21 cellular contexts compared by ENCODE assay signal in genomic region chr14:36617824-36618223, GRCh38. TPM values are rescaled to one million over a fixed set of nuclear protein-coding genes. Genes with fewer than 3 reads are reported as not detected.
A peak's percentile ranks its signal among the peaks of the same experiment; 100 is the strongest.
DNase-seq lines count a peak whose midpoint lies in the region; ATAC-seq and TF ChIP-seq lines count a peak whose summit lies in the region.
"Had no signal": no experiment of that assay in that cellular context is flagged by ENCODE, and none has a peak within 500 bp of the region (broad histone marks: within the 10 kb centered on the region; RNA-seq: fewer than 3 reads in every experiment).

No MANE protein-coding gene starts in this region.

- peaks cover 12% of the 10 kb centered on the region; the same call in 1 of the 2 replicates for H3K27me3 Mint-ChIP-seq in WTC11 (ENCODE audit: low read depth)
- no peaks in the 10 kb centered on the region for H3K27me3 Mint-ChIP-seq in stimulated activated memory B cell treated with anti-CD40 and anti-IgM and Interleukin-4, amounts not matched to agents 10 μg/mL and 1 μg/mL and 100 μg/mL, for 72 hours

- CTCF ChIA-PET in WTC11 (lab: Charles Lee) = interaction anchor here (0.7 to 1.6 kb wide), 7 partner anchors 12 to 548 kb away, joined by 3 to 8 read pairs (median 4); no protein-coding TSS in a partner anchor

- H3K4me3 ChIP-seq in testis = no peak overlapping the region
- H3K4me3 ChIP-seq: GM12878 had no signal

- H3K4me3 Mint-ChIP-seq in WTC11 = no peak overlapping the region
- H3K4me3 Mint-ChIP-seq in stimulated activated memory B cell treated with anti-CD40 and anti-IgM and Interleukin-4, amounts not matched to agents 10 μg/mL and 1 μg/mL and 100 μg/mL, for 72 hours = no peak overlapping the region
- H3K4me3 Mint-ChIP-seq: CD8-positive, alpha-beta memory T cell had no signal

- no peak overlapping the region for H3K27ac ChIP-seq in testis

- no peaks in the 10 kb centered on the region for H3K27me3 ChIP-seq in testis

- H3K4me1 ChIP-seq in testis = no peaks in the 10 kb centered on the region

- TF ChIP-seq POLR2A in testis (IDR thresholded peaks at IDR 0.05) = no peak

- H3K27ac Mint-ChIP-seq in WTC11 = no peak overlapping the region
- H3K27ac Mint-ChIP-seq in stimulated activated memory B cell treated with anti-CD40 and anti-IgM and Interleukin-4, amounts not matched to agents 10 μg/mL and 1 μg/mL and 100 μg/mL, for 72 hours = no peak overlapping the region
- H3K27ac Mint-ChIP-seq: CD8-positive, alpha-beta memory T cell had no signal

- POLR2A ChIA-PET in WTC11 (lab: Charles Lee) = no interaction called here

- peak; percentile 34; the same call in 1 of the 2 replicates for ATAC-seq in WTC11
- ATAC-seq in stimulated activated memory B cell treated with anti-CD40 and anti-IgM and Interleukin-4, amounts not matched to agents 10 μg/mL and 1 μg/mL and 100 μg/mL, for 72 hours = peak; percentile 34
- no peak for ATAC-seq in GM19467 (IDR thresholded peaks at IDR 0.05; ENCODE audit: unreplicated experiment)
- ATAC-seq in GM21786 (IDR thresholded peaks at IDR 0.05; ENCODE audit: unreplicated experiment) = no peak
- ATAC-seq: GM12878, Right ventricle myocardium inferior had no signal

- 80 to 93% methylated on average over 2 to 5 of the region's 5 CpGs for WGBS in testis, 2 donors

- H3K4me1 Mint-ChIP-seq in WTC11 = no peaks in the 10 kb centered on the region
- H3K4me1 Mint-ChIP-seq in stimulated activated memory B cell treated with anti-CD40 and anti-IgM and Interleukin-4, amounts not matched to agents 10 μg/mL and 1 μg/mL and 100 μg/mL, for 72 hours = no peaks in the 10 kb centered on the region
- H3K4me1 Mint-ChIP-seq: CD8-positive, alpha-beta memory T cell had no signal

- H3K9me3 Mint-ChIP-seq in WTC11 = peaks cover 27% of the 10 kb centered on the region
- H3K9me3 Mint-ChIP-seq in stimulated activated memory B cell treated with anti-CD40 and anti-IgM and Interleukin-4, amounts not matched to agents 10 μg/mL and 1 μg/mL and 100 μg/mL, for 72 hours = peaks cover 5% of the 10 kb centered on the region

- H3K36me3 Mint-ChIP-seq in WTC11 = no peaks in the 10 kb centered on the region
- H3K36me3 Mint-ChIP-seq in stimulated activated memory B cell treated with anti-CD40 and anti-IgM and Interleukin-4, amounts not matched to agents 10 μg/mL and 1 μg/mL and 100 μg/mL, for 72 hours = no peaks in the 10 kb centered on the region
- H3K36me3 Mint-ChIP-seq: CD8-positive, alpha-beta memory T cell had no signal

- intact Hi-C loops in testis (cut with DNase I; ENCODE audit: low total_unique reads) = no loop called here

- DNase-seq in DMS79 treated with DMSO at 0.1 percent for 48 hours (lab: John Stamatoyannopoulos, UW) (peak; percentile 83), Daoy (ENCODE audit: low read depth) (peak; percentile 62), WTC11 (ENCODE audit: low spot score) (no peak), testis (no peak)
- DNase-seq: ACHN; C1 segment of cervical spinal cord; CD8-positive, alpha-beta memory T cell; EL; GOT3; KBM-7; NCI-H1048; NCI-H1436; NCI-H1930; NCI-H510A; NCI-H774 had no signal

- TF ChIP-seq CTCF in WTC11 (IDR thresholded peaks at IDR 0.05) (no peak), testis (IDR thresholded peaks at IDR 0.05) (no peak)

- H3K36me3 ChIP-seq in testis (ENCODE audit: low read depth, missing control alignments) = no peaks in the 10 kb centered on the region

- no peaks in the 10 kb centered on the region for H3K9me3 ChIP-seq in testis

TF ChIP-seq in WTC11, 78 proteins besides CTCF, POLR2A, EP300 and RAD21:
- TF ChIP-seq E2F4 (CRISPR knock-in tag; IDR thresholded peaks at IDR 0.05; ENCODE audit: borderline replicate concordance, low read depth) = no peak
- TF ChIP-seq TCF7 (CRISPR knock-in tag; IDR thresholded peaks at IDR 0.05; ENCODE audit: low read depth) = no peak
- TF ChIP-seq, protein P1, sequence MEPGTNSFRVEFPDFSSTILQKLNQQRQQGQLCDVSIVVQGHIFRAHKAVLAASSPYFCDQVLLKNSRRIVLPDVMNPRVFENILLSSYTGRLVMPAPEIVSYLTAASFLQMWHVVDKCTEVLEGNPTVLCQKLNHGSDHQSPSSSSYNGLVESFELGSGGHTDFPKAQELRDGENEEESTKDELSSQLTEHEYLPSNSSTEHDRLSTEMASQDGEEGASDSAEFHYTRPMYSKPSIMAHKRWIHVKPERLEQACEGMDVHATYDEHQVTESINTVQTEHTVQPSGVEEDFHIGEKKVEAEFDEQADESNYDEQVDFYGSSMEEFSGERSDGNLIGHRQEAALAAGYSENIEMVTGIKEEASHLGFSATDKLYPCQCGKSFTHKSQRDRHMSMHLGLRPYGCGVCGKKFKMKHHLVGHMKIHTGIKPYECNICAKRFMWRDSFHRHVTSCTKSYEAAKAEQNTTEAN (CRISPR knock-in tag; IDR thresholded peaks at IDR 0.05) = no peak
- no peak for TF ChIP-seq NR3C1 (CRISPR knock-in tag; conservative IDR thresholded peaks at IDR 0.05; ENCODE audit: low read depth)
- TF ChIP-seq ZNF512 (CRISPR knock-in tag; IDR thresholded peaks at IDR 0.05; ENCODE audit: borderline replicate concordance) = no peak
- TF ChIP-seq NFYB (CRISPR knock-in tag; conservative IDR thresholded peaks at IDR 0.05; ENCODE audit: low read depth) = no peak

RNA-seq across cellular contexts. Expression of gene NKX2-8, which starts 35.4 kb away (rescaled TPM):
- 2.6 and 4.8 TPM in 2 replicates for total RNA-seq in Daoy (2014; rRNA removed; shearing (Covaris generic))
- total RNA-seq in WTC11 (2021) (not detected in 3 replicates), testis (10 to 100 TPM; 62.4 to 63.3 TPM)
- 10.4 TPM for polyA plus RNA-seq in testis (ENCODE audit: insufficient read depth, low read depth, low replicate concordance)
- total RNA-seq: CD8-positive, alpha-beta memory T cell; GM12878; OCI-LY7; Right ventricle myocardium inferior had no signal
- polyA plus RNA-seq: CD8-positive, alpha-beta memory T cell; GM12878 had no signal

RNA-seq across cellular contexts. Expression of gene PAX9, which starts 43.8 kb away (rescaled TPM):
- total RNA-seq in Daoy (2014; rRNA removed; shearing (Covaris generic)) = 16.7 and 17.5 TPM in 2 replicates
- total RNA-seq in WTC11 (2021) (not detected in 3 replicates), testis (under 1 TPM; 0.50 to 0.87 TPM)
- polyA plus RNA-seq in testis (ENCODE audit: insufficient read depth, low read depth, low replicate concordance) = 0.13 TPM
- total RNA-seq: CD8-positive, alpha-beta memory T cell; Right ventricle myocardium inferior had no signal
- polyA plus RNA-seq: CD8-positive, alpha-beta memory T cell had no signal

Comparison
In these comparisons a context has a peak if more than half of its experiments do, and no peak if none do; other contexts are left out.
1. DNase-seq: peak in DMS79 treated with DMSO at 0.1 percent for 48 hours (single experiment) and Daoy (single experiment); none in WTC11 (single experiment) and testis (single experiment).
2. ATAC-seq: peak in WTC11 (single experiment) and stimulated activated memory B cell treated with anti-CD40 and anti-IgM and Interleukin-4, amounts not matched to agents 10 μg/mL and 1 μg/mL and 100 μg/mL, for 72 hours (single experiment); none in GM19467 (single experiment) and GM21786 (single experiment).
3. RNA of gene NKX2-8, which starts 35.4 kb away (total RNA-seq): 62.4 to 63.3 TPM in testis; 2.6 to 4.8 TPM in Daoy and not detected in WTC11; every median in the first group is over 10 times any median in the second.